In genomic region chr1:4267381-4268261, GRCh38 we compare ENCODE assay signal across 1 cellular context.
TF ChIP-seq lines count a peak whose summit lies in the region.

No MANE protein-coding gene starts in this region.

TF ChIP-seq in HepG2, 621 proteins besides CTCF, POLR2A, EP300 and RAD21 (continued from another document):
- no peak for TF ChIP-seq PLRG1 (conservative IDR thresholded peaks at IDR 0.05)
- TF ChIP-seq CHD2 (IDR thresholded peaks at IDR 0.05; ENCODE audit: low read depth, low read length) = no peak
- no peak for TF ChIP-seq ZNF629 (CRISPR knock-in tag; conservative IDR thresholded peaks at IDR 0.05)
- TF ChIP-seq NFE2 (CRISPR knock-in tag; IDR thresholded peaks at IDR 0.05) = peak; percentile 47; the same call in 1 of the 2 replicates
- TF ChIP-seq FOSL1 (CRISPR knock-in tag; IDR thresholded peaks at IDR 0.05; ENCODE audit: borderline replicate concordance) = no peak
- no peak for TF ChIP-seq NR0B2 (CRISPR knock-in tag; IDR thresholded peaks at IDR 0.05)
- no peak for TF ChIP-seq NFAT5 (CRISPR knock-in tag; IDR thresholded peaks at IDR 0.05)
- TF ChIP-seq NCOA2 (CRISPR knock-in tag; IDR thresholded peaks at IDR 0.05) = peak; percentile 98
- TF ChIP-seq ZNF256 (CRISPR knock-in tag; conservative IDR thresholded peaks at IDR 0.05) = no peak
- no peak for TF ChIP-seq E2F1 (CRISPR knock-in tag; IDR thresholded peaks at IDR 0.05)
- no peak for TF ChIP-seq E2F2 (CRISPR knock-in tag; IDR thresholded peaks at IDR 0.05; ENCODE audit: borderline replicate concordance)
- peak; percentile 79 for TF ChIP-seq TBX3 (IDR thresholded peaks at IDR 0.05; ENCODE audit: borderline replicate concordance)
- TF ChIP-seq ZNF567 (CRISPR knock-in tag; IDR thresholded peaks at IDR 0.05; ENCODE audit: borderline replicate concordance) = no peak
- TF ChIP-seq PHF20 (CRISPR knock-in tag; IDR thresholded peaks at IDR 0.05) = no peak
- TF ChIP-seq USF2 (IDR thresholded peaks at IDR 0.05; ENCODE audit: low read depth, low read length) = no peak
- TF ChIP-seq USF2 (CRISPR knock-in tag; IDR thresholded peaks at IDR 0.05; ENCODE audit: borderline replicate concordance) = no peak
- TF ChIP-seq ZNF713 (CRISPR knock-in tag; IDR thresholded peaks at IDR 0.05) = no peak
- TF ChIP-seq ZNF800 (CRISPR knock-in tag; IDR thresholded peaks at IDR 0.05) = no peak
- no peak for TF ChIP-seq ZNF432 (CRISPR knock-in tag; IDR thresholded peaks at IDR 0.05; ENCODE audit: borderline replicate concordance)
